Comparison of ENCODE assay signal across 1 cellular context in the genomic region with DNA sequence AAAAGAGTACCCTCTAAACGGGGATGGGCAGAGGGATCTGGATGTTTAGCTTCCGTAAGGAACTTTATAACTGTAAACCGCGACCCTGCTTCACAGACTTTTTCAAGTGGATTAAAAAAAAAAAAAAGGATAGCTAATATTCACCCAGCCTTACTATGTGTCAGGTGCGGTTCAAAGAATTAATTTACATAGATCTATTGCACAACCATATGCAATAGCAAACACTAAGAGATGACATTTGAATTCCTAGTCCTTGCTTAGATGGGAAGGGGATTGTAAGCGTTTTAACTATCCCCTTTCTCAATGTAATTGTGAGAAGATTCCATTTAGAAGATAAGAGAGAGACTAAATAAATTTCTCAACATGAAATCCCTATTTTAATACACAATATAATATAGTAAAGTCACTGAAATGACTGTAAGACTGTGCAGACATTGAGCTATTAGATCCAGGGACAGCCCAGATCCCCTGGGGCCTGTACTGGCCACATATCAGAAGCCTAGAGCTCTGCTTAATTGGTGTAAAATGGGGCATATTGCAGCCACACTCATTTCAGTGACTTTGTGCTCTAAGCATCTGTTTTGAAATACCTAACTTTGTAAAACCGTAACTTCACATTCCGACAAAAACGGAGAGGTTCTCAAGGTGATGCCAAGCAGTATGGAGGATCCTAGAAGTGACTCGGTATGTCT.
TF ChIP-seq lines count a peak whose summit lies in the region.

No MANE protein-coding gene starts in this region.

TF ChIP-seq in WTC11, 78 proteins besides CTCF, POLR2A, EP300 and RAD21 (continued from another document):
- TF ChIP-seq, protein P1, sequence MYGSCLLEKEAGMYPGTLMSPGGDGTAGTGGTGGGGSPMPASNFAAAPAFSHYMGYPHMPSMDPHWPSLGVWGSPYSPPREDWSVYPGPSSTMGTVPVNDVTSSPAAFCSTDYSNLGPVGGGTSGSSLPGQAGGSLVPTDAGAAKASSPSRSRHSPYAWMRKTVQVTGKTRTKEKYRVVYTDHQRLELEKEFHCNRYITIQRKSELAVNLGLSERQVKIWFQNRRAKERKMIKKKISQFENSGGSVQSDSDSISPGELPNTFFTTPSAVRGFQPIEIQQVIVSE (CRISPR knock-in tag; IDR thresholded peaks at IDR 0.05; ENCODE audit: borderline replicate concordance): no peak
- TF ChIP-seq, protein P2, sequence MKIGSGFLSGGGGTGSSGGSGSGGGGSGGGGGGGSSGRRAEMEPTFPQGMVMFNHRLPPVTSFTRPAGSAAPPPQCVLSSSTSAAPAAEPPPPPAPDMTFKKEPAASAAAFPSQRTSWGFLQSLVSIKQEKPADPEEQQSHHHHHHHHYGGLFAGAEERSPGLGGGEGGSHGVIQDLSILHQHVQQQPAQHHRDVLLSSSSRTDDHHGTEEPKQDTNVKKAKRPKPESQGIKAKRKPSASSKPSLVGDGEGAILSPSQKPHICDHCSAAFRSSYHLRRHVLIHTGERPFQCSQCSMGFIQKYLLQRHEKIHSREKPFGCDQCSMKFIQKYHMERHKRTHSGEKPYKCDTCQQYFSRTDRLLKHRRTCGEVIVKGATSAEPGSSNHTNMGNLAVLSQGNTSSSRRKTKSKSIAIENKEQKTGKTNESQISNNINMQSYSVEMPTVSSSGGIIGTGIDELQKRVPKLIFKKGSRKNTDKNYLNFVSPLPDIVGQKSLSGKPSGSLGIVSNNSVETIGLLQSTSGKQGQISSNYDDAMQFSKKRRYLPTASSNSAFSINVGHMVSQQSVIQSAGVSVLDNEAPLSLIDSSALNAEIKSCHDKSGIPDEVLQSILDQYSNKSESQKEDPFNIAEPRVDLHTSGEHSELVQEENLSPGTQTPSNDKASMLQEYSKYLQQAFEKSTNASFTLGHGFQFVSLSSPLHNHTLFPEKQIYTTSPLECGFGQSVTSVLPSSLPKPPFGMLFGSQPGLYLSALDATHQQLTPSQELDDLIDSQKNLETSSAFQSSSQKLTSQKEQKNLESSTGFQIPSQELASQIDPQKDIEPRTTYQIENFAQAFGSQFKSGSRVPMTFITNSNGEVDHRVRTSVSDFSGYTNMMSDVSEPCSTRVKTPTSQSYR (CRISPR knock-in tag; IDR thresholded peaks at IDR 0.05): no peak
- TF ChIP-seq ATF1 (CRISPR knock-in tag; IDR thresholded peaks at IDR 0.05) (no peak), ZNF121 (CRISPR knock-in tag; IDR thresholded peaks at IDR 0.05) (no peak), PRRX2 (CRISPR knock-in tag; IDR thresholded peaks at IDR 0.05) (no peak)
- TF ChIP-seq, protein P3, sequence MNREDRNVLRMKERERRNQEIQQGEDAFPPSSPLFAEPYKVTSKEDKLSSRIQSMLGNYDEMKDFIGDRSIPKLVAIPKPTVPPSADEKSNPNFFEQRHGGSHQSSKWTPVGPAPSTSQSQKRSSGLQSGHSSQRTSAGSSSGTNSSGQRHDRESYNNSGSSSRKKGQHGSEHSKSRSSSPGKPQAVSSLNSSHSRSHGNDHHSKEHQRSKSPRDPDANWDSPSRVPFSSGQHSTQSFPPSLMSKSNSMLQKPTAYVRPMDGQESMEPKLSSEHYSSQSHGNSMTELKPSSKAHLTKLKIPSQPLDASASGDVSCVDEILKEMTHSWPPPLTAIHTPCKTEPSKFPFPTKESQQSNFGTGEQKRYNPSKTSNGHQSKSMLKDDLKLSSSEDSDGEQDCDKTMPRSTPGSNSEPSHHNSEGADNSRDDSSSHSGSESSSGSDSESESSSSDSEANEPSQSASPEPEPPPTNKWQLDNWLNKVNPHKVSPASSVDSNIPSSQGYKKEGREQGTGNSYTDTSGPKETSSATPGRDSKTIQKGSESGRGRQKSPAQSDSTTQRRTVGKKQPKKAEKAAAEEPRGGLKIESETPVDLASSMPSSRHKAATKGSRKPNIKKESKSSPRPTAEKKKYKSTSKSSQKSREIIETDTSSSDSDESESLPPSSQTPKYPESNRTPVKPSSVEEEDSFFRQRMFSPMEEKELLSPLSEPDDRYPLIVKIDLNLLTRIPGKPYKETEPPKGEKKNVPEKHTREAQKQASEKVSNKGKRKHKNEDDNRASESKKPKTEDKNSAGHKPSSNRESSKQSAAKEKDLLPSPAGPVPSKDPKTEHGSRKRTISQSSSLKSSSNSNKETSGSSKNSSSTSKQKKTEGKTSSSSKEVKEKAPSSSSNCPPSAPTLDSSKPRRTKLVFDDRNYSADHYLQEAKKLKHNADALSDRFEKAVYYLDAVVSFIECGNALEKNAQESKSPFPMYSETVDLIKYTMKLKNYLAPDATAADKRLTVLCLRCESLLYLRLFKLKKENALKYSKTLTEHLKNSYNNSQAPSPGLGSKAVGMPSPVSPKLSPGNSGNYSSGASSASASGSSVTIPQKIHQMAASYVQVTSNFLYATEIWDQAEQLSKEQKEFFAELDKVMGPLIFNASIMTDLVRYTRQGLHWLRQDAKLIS (CRISPR knock-in tag; IDR thresholded peaks at IDR 0.05; ENCODE audit: borderline replicate concordance): no peak
